8 cellular contexts compared by ENCODE assay signal in genomic region chr12:111841750-111842555, GRCh38. TPM values are rescaled to one million over a fixed set of nuclear protein-coding genes. Genes with fewer than 3 reads are reported as not detected.
DNase-seq lines count a peak whose midpoint lies in the region; ATAC-seq and TF ChIP-seq lines count a peak whose summit lies in the region.

A gene with protein sequence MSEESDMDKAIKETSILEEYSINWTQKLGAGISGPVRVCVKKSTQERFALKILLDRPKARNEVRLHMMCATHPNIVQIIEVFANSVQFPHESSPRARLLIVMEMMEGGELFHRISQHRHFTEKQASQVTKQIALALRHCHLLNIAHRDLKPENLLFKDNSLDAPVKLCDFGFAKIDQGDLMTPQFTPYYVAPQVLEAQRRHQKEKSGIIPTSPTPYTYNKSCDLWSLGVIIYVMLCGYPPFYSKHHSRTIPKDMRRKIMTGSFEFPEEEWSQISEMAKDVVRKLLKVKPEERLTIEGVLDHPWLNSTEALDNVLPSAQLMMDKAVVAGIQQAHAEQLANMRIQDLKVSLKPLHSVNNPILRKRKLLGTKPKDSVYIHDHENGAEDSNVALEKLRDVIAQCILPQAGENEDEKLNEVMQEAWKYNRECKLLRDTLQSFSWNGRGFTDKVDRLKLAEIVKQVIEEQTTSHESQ (plus strand): TSS chr12:111842228. CDS start chr12:111842734, 506 bp downstream.

- peak within 1 kb of the TSS; percentile 95 for H3K4me3 Mint-ChIP-seq in activated T-cell treated with anti-CD3 and anti-CD28 coated beads, Interleukin-2, amount 50 U/mL, for 4 hours

- in situ Hi-C loops in Panc1 (cut with HindIII; ENCODE audit: low pct_unique_long_range_greater_than_20kb, low sequenced_read_pairs) = no loop called here

- H3K9ac ChIP-seq in KMS-11 (peak within 1 kb of the TSS; percentile 95), muscle layer of colon (ENCODE audit: low read length) (peak within 1 kb of the TSS; percentile 98)

- ATAC-seq in GM21737 (IDR thresholded peaks at IDR 0.05; ENCODE audit: unreplicated experiment) (peak; percentile 72), Panc1 (peak; percentile 95), esophagus mucosa (peak; percentile 97)
- ATAC-seq in activated T-cell treated with anti-CD3 and anti-CD28 coated beads, Interleukin-2, amount 50 U/mL, for 4 hours = peak; percentile 90 to 91

- no TSS peak for BruUV-seq in Panc1 (replicated peaks; lab: Mats Ljungman, UMichigan)

- no peaks in the 10 kb centered on the region for H4K20me1 ChIP-seq in KMS-11 (ENCODE audit: insufficient read depth)

- H3K27ac ChIP-seq in KMS-11 (peak within 1 kb of the TSS; percentile 81), Panc1 (ENCODE audit: low read length) (peak within 1 kb of the TSS; percentile 99), muscle layer of colon (ENCODE audit: low read depth, low read length) (peak within 1 kb of the TSS; percentile 83)

- DNase-seq in DMS79 (lab: John Stamatoyannopoulos, UW) = peak; percentile 75
- peak; percentile 61 for DNase-seq in Panc1 (ENCODE audit: low read depth, low spot score)
- DNase-seq in activated T-cell treated with anti-CD3 and anti-CD28 coated beads, Interleukin-2, amount 50 U/mL, for 4 hours = peak; percentile 98
- peak; percentile 97 to 99 for DNase-seq in stimulated activated CD8-positive, alpha-beta memory T cell treated with anti-CD3 and anti-CD28 coated beads, Interleukin-7, amount 100 ng/mL, for 1 hour (ENCODE audit: low read depth in 2 of 2)

- H2AFZ ChIP-seq in KMS-11 (ENCODE audit: low read depth) = peak within 1 kb of the TSS; percentile 66

- peaks cover 51% of the 10 kb centered on the region for H3K79me2 ChIP-seq in KMS-11 (ENCODE audit: insufficient read depth, low read depth)

- H3K36me3 ChIP-seq in KMS-11 (ENCODE audit: insufficient read depth) = no peaks in the 10 kb centered on the region
- H3K36me3 ChIP-seq in Panc1 (ENCODE audit: control insufficient read depth, insufficient read depth, low read length) = peaks cover 3% of the 10 kb centered on the region; the same call in 1 of the 2 replicates
- H3K36me3 ChIP-seq in muscle layer of colon (ENCODE audit: insufficient read depth, low read length) = peaks cover 8% of the 10 kb centered on the region

- peak within 1 kb of the TSS; percentile 98 for H3K4me2 ChIP-seq in KMS-11

- CTCF ChIA-PET in Panc1 (lab: Charles Lee) = no interaction called here

- H3K4me3 ChIP-seq in KMS-11 (IDR thresholded peaks at IDR 0.05; ENCODE audit: insufficient read depth, low read depth, low read length) = no peak within 1 kb of the TSS
- H3K4me3 ChIP-seq in Panc1 (ENCODE audit: low read depth in 2 of 2, low read length in 2 of 2) = peak within 1 kb of the TSS; percentile 97 to 99
- H3K4me3 ChIP-seq in muscle layer of colon (ENCODE audit: low read depth in 1 of 2, low read length in 2 of 2) = peak within 1 kb of the TSS; percentile 78 to 98

- peaks cover 23% of the 10 kb centered on the region for H3K36me3 Mint-ChIP-seq in activated T-cell treated with anti-CD3 and anti-CD28 coated beads, Interleukin-2, amount 50 U/mL, for 4 hours (ENCODE audit: insufficient read depth)

- H3K4me1 Mint-ChIP-seq in activated T-cell treated with anti-CD3 and anti-CD28 coated beads, Interleukin-2, amount 50 U/mL, for 4 hours (ENCODE audit: low read depth) = peaks cover 53% of the 10 kb centered on the region

- no peaks in the 10 kb centered on the region for H3K27me3 ChIP-seq in KMS-11 (ENCODE audit: insufficient read depth, low read depth)
- no peaks in the 10 kb centered on the region for H3K27me3 ChIP-seq in Panc1 (ENCODE audit: control insufficient read depth, insufficient read depth, low read length)
- H3K27me3 ChIP-seq in muscle layer of colon (ENCODE audit: control insufficient read depth in 1 of 2, insufficient read depth in 2 of 2, low read length in 2 of 2) = no peaks in the 10 kb centered on the region

- no peak for TF ChIP-seq CTCF in KMS-11 (conservative IDR thresholded peaks at IDR 0.05; ENCODE audit: low read depth, low read length)
- no peak for TF ChIP-seq CTCF in Panc1 (IDR thresholded peaks at IDR 0.05)

- no peaks in the 10 kb centered on the region for H3K9me3 Mint-ChIP-seq in activated T-cell treated with anti-CD3 and anti-CD28 coated beads, Interleukin-2, amount 50 U/mL, for 4 hours

- POLR2A ChIA-PET in Panc1 (lab: Charles Lee) = interaction anchor here (0.6 to 1.0 kb wide), 2 partner anchors 10 to 171 kb away, joined by 3 read pairs; partner anchors contain the start of genes ERP29 and TMEM116

- H3K4me1 ChIP-seq in KMS-11 (ENCODE audit: low read depth, poor library complexity, severe bottlenecking) (peaks cover 21% of the 10 kb centered on the region), Panc1 (ENCODE audit: control insufficient read depth, insufficient read depth, low read length) (peaks cover 12% of the 10 kb centered on the region; the same call in 1 of the 2 replicates), muscle layer of colon (ENCODE audit: insufficient read depth, low read length) (peaks cover 29% of the 10 kb centered on the region)

- H3K9me3 ChIP-seq in Panc1 (ENCODE audit: control insufficient read depth, insufficient read depth, low read depth, low read length) (no peaks in the 10 kb centered on the region), muscle layer of colon (ENCODE audit: low read length) (no peaks in the 10 kb centered on the region)

- intact Hi-C loops in Panc1 (cut with micrococcal nuclease; ENCODE audit: unreplicated experiment) = no loop called here

- H3K27me3 Mint-ChIP-seq in activated T-cell treated with anti-CD3 and anti-CD28 coated beads, Interleukin-2, amount 50 U/mL, for 4 hours (ENCODE audit: low read depth) = no peaks in the 10 kb centered on the region

RNA-seq across cellular contexts. Expression of the gene that starts here (rescaled TPM):
- total RNA-seq in Panc1 (2021; ENCODE audit: unreplicated experiment) (49.7 TPM), esophagus mucosa (24.0 TPM)
- polyA plus RNA-seq in Panc1 (2012; ENCODE audit: insufficient read length) = 31.6 TPM
- 100 to 1,000 TPM in 1 of 3 donors, 10 to 100 TPM in 2; 98.7 to 109 (median 98.9) TPM for total RNA-seq in activated T-cell treated with anti-CD3 and anti-CD28 coated beads, Interleukin-2, amount 50 U/mL, for 4 hours
